2 cellular contexts compared by ENCODE assay signal in the genomic region with DNA sequence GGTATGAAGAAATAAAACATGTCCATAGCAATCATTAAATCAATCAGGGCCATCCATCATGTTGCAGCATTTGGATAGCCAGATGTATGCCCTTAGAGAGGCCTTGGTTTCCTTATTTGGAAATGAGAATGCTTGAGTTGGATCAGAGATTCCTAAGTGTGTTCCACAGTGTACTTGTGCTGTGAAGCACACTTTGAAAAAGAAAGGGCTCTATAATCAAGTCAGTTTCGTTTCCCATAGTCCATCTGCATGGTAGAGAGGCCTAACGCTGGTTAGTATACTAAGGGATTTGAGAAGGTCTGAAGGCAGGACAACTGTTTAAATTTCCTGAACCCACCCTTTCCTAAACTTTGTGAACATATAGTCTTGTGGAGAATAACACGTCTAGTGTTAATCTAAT.
TF ChIP-seq lines count a peak whose summit lies in the region.

No MANE protein-coding gene starts in this region.

TF ChIP-seq in IMR-90, 13 proteins besides CTCF, POLR2A, EP300 and RAD21:
- TF ChIP-seq, protein P1, sequence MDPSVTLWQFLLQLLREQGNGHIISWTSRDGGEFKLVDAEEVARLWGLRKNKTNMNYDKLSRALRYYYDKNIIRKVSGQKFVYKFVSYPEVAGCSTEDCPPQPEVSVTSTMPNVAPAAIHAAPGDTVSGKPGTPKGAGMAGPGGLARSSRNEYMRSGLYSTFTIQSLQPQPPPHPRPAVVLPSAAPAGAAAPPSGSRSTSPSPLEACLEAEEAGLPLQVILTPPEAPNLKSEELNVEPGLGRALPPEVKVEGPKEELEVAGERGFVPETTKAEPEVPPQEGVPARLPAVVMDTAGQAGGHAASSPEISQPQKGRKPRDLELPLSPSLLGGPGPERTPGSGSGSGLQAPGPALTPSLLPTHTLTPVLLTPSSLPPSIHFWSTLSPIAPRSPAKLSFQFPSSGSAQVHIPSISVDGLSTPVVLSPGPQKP (IDR thresholded peaks at IDR 0.05; ENCODE audit: borderline replicate concordance, low read depth, low read length), result no peak
- TF ChIP-seq RFX5 (IDR thresholded peaks at IDR 0.05; ENCODE audit: low read depth, low read length), result no peak
- TF ChIP-seq, protein P2, sequence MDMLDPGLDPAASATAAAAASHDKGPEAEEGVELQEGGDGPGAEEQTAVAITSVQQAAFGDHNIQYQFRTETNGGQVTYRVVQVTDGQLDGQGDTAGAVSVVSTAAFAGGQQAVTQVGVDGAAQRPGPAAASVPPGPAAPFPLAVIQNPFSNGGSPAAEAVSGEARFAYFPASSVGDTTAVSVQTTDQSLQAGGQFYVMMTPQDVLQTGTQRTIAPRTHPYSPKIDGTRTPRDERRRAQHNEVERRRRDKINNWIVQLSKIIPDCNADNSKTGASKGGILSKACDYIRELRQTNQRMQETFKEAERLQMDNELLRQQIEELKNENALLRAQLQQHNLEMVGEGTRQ (IDR thresholded peaks at IDR 0.05; ENCODE audit: low read depth, low read length), result no peak
- no peak for TF ChIP-seq SMC3 (IDR thresholded peaks at IDR 0.05; ENCODE audit: low read depth, low read length)
- TF ChIP-seq NFE2L2 (IDR thresholded peaks at IDR 0.05; ENCODE audit: low read depth, low read length), result no peak
- TF ChIP-seq MAZ (IDR thresholded peaks at IDR 0.05; ENCODE audit: borderline replicate concordance, low read depth, low read length), result no peak
- TF ChIP-seq MXI1 (IDR thresholded peaks at IDR 0.05; ENCODE audit: borderline replicate concordance, low read depth, low read length), result no peak
- no peak for TF ChIP-seq FOS (IDR thresholded peaks at IDR 0.05; ENCODE audit: low read depth, low read length)
- no peak for TF ChIP-seq RCOR1 (IDR thresholded peaks at IDR 0.05; ENCODE audit: insufficient replicate concordance, low read length)
- TF ChIP-seq CEBPB (IDR thresholded peaks at IDR 0.05; ENCODE audit: low read depth, low read length), result no peak
- TF ChIP-seq CHD1 (IDR thresholded peaks at IDR 0.05; ENCODE audit: low read depth, low read length), result no peak
- TF ChIP-seq BHLHE40 (IDR thresholded peaks at IDR 0.05; ENCODE audit: low read depth, low read length), result no peak
- TF ChIP-seq MAFK (IDR thresholded peaks at IDR 0.05; ENCODE audit: low read depth, low read length), result no peak
TF ChIP-seq in IMR-90: peak in this region for 0.

TF ChIP-seq in SK-N-SH treated with all-trans-retinoic acid at 6 μM for 48 hours, 23 proteins besides CTCF, POLR2A, EP300 and RAD21 (continued from another document):
- TF ChIP-seq, protein P3, sequence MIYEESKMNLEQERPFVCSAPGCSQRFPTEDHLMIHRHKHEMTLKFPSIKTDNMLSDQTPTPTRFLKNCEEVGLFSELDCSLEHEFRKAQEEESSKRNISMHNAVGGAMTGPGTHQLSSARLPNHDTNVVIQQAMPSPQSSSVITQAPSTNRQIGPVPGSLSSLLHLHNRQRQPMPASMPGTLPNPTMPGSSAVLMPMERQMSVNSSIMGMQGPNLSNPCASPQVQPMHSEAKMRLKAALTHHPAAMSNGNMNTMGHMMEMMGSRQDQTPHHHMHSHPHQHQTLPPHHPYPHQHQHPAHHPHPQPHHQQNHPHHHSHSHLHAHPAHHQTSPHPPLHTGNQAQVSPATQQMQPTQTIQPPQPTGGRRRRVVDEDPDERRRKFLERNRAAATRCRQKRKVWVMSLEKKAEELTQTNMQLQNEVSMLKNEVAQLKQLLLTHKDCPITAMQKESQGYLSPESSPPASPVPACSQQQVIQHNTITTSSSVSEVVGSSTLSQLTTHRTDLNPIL (CRISPR knock-in tag; IDR thresholded peaks at IDR 0.05; ENCODE audit: low read depth), result no peak
- TF ChIP-seq GLIS3 (CRISPR knock-in tag; IDR thresholded peaks at IDR 0.05) (no peak), ZNF565 (CRISPR knock-in tag; conservative IDR thresholded peaks at IDR 0.05; ENCODE audit: low read depth) (no peak), ZNF70 (CRISPR knock-in tag; IDR thresholded peaks at IDR 0.05) (no peak), BACH2 (CRISPR knock-in tag; IDR thresholded peaks at IDR 0.05; ENCODE audit: borderline replicate concordance) (no peak), SNAI2 (CRISPR knock-in tag; IDR thresholded peaks at IDR 0.05) (no peak), PPARA (CRISPR knock-in tag; IDR thresholded peaks at IDR 0.05; ENCODE audit: borderline replicate concordance) (no peak), RARB (CRISPR knock-in tag; IDR thresholded peaks at IDR 0.05) (no peak), ZNF8 (CRISPR knock-in tag; IDR thresholded peaks at IDR 0.05) (no peak), ISL1 (CRISPR knock-in tag; IDR thresholded peaks at IDR 0.05) (no peak), TCF4 (CRISPR knock-in tag; IDR thresholded peaks at IDR 0.05; ENCODE audit: borderline replicate concordance) (no peak), ARNTL (CRISPR knock-in tag; IDR thresholded peaks at IDR 0.05; ENCODE audit: borderline replicate concordance, low read depth) (no peak), TOX (CRISPR knock-in tag; IDR thresholded peaks at IDR 0.05; ENCODE audit: borderline replicate concordance) (no peak)
- TF ChIP-seq, protein P4, sequence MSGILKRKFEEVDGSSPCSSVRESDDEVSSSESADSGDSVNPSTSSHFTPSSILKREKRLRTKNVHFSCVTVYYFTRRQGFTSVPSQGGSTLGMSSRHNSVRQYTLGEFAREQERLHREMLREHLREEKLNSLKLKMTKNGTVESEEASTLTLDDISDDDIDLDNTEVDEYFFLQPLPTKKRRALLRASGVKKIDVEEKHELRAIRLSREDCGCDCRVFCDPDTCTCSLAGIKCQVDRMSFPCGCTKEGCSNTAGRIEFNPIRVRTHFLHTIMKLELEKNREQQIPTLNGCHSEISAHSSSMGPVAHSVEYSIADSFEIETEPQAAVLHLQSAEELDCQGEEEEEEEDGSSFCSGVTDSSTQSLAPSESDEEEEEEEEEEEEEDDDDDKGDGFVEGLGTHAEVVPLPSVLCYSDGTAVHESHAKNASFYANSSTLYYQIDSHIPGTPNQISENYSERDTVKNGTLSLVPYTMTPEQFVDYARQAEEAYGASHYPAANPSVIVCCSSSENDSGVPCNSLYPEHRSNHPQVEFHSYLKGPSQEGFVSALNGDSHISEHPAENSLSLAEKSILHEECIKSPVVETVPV (CRISPR knock-in tag; IDR thresholded peaks at IDR 0.05), result no peak
- TF ChIP-seq, protein P5, sequence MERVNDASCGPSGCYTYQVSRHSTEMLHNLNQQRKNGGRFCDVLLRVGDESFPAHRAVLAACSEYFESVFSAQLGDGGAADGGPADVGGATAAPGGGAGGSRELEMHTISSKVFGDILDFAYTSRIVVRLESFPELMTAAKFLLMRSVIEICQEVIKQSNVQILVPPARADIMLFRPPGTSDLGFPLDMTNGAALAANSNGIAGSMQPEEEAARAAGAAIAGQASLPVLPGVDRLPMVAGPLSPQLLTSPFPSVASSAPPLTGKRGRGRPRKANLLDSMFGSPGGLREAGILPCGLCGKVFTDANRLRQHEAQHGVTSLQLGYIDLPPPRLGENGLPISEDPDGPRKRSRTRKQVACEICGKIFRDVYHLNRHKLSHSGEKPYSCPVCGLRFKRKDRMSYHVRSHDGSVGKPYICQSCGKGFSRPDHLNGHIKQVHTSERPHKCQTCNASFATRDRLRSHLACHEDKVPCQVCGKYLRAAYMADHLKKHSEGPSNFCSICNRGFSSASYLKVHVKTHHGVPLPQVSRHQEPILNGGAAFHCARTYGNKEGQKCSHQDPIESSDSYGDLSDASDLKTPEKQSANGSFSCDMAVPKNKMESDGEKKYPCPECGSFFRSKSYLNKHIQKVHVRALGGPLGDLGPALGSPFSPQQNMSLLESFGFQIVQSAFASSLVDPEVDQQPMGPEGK (CRISPR knock-in tag; IDR thresholded peaks at IDR 0.05; ENCODE audit: borderline replicate concordance), result no peak
